In genomic region chr2:44955593-44956449, GRCh38 we compare ENCODE assay signal across 8 cellular contexts. TPM values are rescaled to one million over a fixed set of nuclear protein-coding genes. Genes with fewer than 3 reads are reported as not detected.
DNase-seq lines count a peak whose midpoint lies in the region; ATAC-seq and TF ChIP-seq lines count a peak whose summit lies in the region.

No MANE protein-coding gene starts in this region.

- H3K4me3 Mint-ChIP-seq in endothelial cell (ENCODE audit: unreplicated experiment), result no peak overlapping the region

- H3K36me3 Mint-ChIP-seq in endothelial cell (ENCODE audit: low read depth, unreplicated experiment), result no peaks in the 10 kb centered on the region

- peak; percentile 79 for TF ChIP-seq CTCF in endothelial cell (IDR thresholded peaks at IDR 0.05; ENCODE audit: unreplicated experiment)

- H3K9me3 Mint-ChIP-seq in endothelial cell (ENCODE audit: unreplicated experiment), result no peaks in the 10 kb centered on the region

- peak; percentile 64 for ATAC-seq in HG03521 (IDR thresholded peaks at IDR 0.05; ENCODE audit: unreplicated experiment)

- H3K27ac Mint-ChIP-seq in endothelial cell (ENCODE audit: unreplicated experiment), result no peak overlapping the region

- peaks cover 16% of the 10 kb centered on the region for H3K4me1 Mint-ChIP-seq in endothelial cell (ENCODE audit: unreplicated experiment)

- peak; percentile 76 to 82 for DNase-seq in NCI-H2081 (lab: John Stamatoyannopoulos, UW)
- DNase-seq in NCI-H2081 treated with DMSO at 0.1 percent for 48 hours (lab: John Stamatoyannopoulos, UW), result no peak
- peak; percentile 56 to 79 for DNase-seq in NOMO-1 (lab: John Stamatoyannopoulos, UW; ENCODE audit: unreplicated experiment in 2 of 2)
- DNase-seq in activated CD8-positive, alpha-beta memory T cell treated with anti-CD3 and anti-CD28 coated beads, Interleukin-2, amount 50 U/mL, for 1 hour (ENCODE audit: extremely low read depth), result peak; percentile 36
- peak; percentile 94 for DNase-seq in endothelial cell (ENCODE audit: low spot score)
- peak; percentile 65 for DNase-seq in mucosa of gallbladder (ENCODE audit: low spot score)
- DNase-seq in stimulated activated CD8-positive, alpha-beta memory T cell treated with anti-CD3 and anti-CD28 coated beads, Interleukin-4, amount 100 ng/mL, for 4 hours (ENCODE audit: low read depth in 2 of 2, low spot score in 1 of 2), result peak; percentile 35 to 46

- H3K27me3 Mint-ChIP-seq in endothelial cell (ENCODE audit: unreplicated experiment), result peaks cover 44% of the 10 kb centered on the region

RNA-seq across cellular contexts. Expression of gene SIX3, which starts 14.3 kb away (rescaled TPM):
- total RNA-seq in endothelial cell (ENCODE audit: unreplicated experiment) (not detected), mucosa of gallbladder (not detected)

RNA-seq across cellular contexts. Expression of gene SIX2, which starts 53.4 kb away (rescaled TPM):
- 2.0 TPM for total RNA-seq in endothelial cell (ENCODE audit: unreplicated experiment)
- not detected for total RNA-seq in mucosa of gallbladder
